In genomic region chr15:43749690-43750345, GRCh38 we compare ENCODE assay signal across 8 cellular contexts. TPM values are rescaled to one million over a fixed set of nuclear protein-coding genes. Genes with fewer than 3 reads are reported as not detected.
A peak's percentile ranks its signal among the peaks of the same experiment; 100 is the strongest.
DNase-seq lines count a peak whose midpoint lies in the region; ATAC-seq lines count a peak whose summit lies in the region.

No MANE protein-coding gene starts in this region.

- no peak overlapping the region for H3K4me2 ChIP-seq in mesenchymal stem cell (ENCODE audit: low read length, poor library complexity, severe bottlenecking)

- H3K27ac Mint-ChIP-seq in activated CD8-positive, alpha-beta T cell treated with anti-CD3 and anti-CD28 coated beads, Interleukin-2, amount 10 ng/mL, durations not matched to agents 7 days and 5 days: peak overlapping the region; percentile 93

- WGBS in mesenchymal stem cell: 94% methylated on average over 11 of the region's 12 CpGs

- CTCF ChIA-PET in activated CD8-positive, alpha-beta T cell treated with anti-CD3 and anti-CD28 coated beads, Interleukin-2, amount 10 ng/mL, durations not matched to agents 7 days and 5 days (lab: Charles Lee): interaction anchor here (1.4 kb wide), 1 partner anchor 27 kb away, joined by 8 read pairs; the partner anchor contains the start of gene ELL3

- no peak overlapping the region for H2BK12ac ChIP-seq in mesenchymal stem cell (ENCODE audit: low read length in 2 of 2)

- H3K79me1 ChIP-seq in mesenchymal stem cell (replicated peaks; ENCODE audit: low read length, poor library complexity, severe bottlenecking): peaks cover 2% of the 10 kb centered on the region

- peak overlapping the region; percentile 74 for H3K4me3 Mint-ChIP-seq in activated CD8-positive, alpha-beta T cell treated with anti-CD3 and anti-CD28 coated beads, Interleukin-2, amount 10 ng/mL, durations not matched to agents 7 days and 5 days

- H3K27me3 Mint-ChIP-seq in activated CD8-positive, alpha-beta T cell treated with anti-CD3 and anti-CD28 coated beads, Interleukin-2, amount 10 ng/mL, durations not matched to agents 7 days and 5 days (ENCODE audit: low read depth): no peaks in the 10 kb centered on the region

- H3K36me3 ChIP-seq in mesenchymal stem cell (ENCODE audit: control insufficient read depth in 1 of 2, insufficient read depth in 2 of 2, low read depth in 1 of 2, low read length in 2 of 2): peaks cover 6 to 30% of the 10 kb centered on the region in 2 experiments

- H3K4me1 Mint-ChIP-seq in activated CD8-positive, alpha-beta T cell treated with anti-CD3 and anti-CD28 coated beads, Interleukin-2, amount 10 ng/mL, durations not matched to agents 7 days and 5 days (ENCODE audit: low read depth): peaks cover 40% of the 10 kb centered on the region

- peaks cover 47% of the 10 kb centered on the region for H3K36me3 Mint-ChIP-seq in activated CD8-positive, alpha-beta T cell treated with anti-CD3 and anti-CD28 coated beads, Interleukin-2, amount 10 ng/mL, durations not matched to agents 7 days and 5 days (ENCODE audit: low read depth)

- POLR2A ChIA-PET in activated CD8-positive, alpha-beta T cell treated with anti-CD3 and anti-CD28 coated beads, Interleukin-2, amount 10 ng/mL, durations not matched to agents 7 days and 5 days (lab: Charles Lee): interaction anchor here (0.6 to 2.1 kb wide), 5 partner anchors 27 to 711 kb away, joined by 3 to 11 read pairs (median 4); partner anchors contain the start of genes ELL3 and MFAP1

- peaks cover 11% of the 10 kb centered on the region for H3K4me1 ChIP-seq in mesenchymal stem cell (ENCODE audit: control insufficient read depth, insufficient read depth, low read depth, low read length)

- H2AK5ac ChIP-seq in mesenchymal stem cell (ENCODE audit: low read length, severe bottlenecking): no peak overlapping the region

- peak overlapping the region in 1 of 2 experiments; percentile 64 for H3K4me3 ChIP-seq in mesenchymal stem cell (ENCODE audit: insufficient read depth in 1 of 2, low read depth in 1 of 2, low read length in 2 of 2)

- H4K91ac ChIP-seq in mesenchymal stem cell (ENCODE audit: low read length): no peak overlapping the region

- peak overlapping the region; percentile 69 for H3K9ac ChIP-seq in mesenchymal stem cell (ENCODE audit: low read length)

- ATAC-seq in GM18517 (IDR thresholded peaks at IDR 0.05; ENCODE audit: unreplicated experiment) (peak; percentile 66), HG02981 (IDR thresholded peaks at IDR 0.05; ENCODE audit: unreplicated experiment) (peak; percentile 38), HG02870 (IDR thresholded peaks at IDR 0.05; ENCODE audit: unreplicated experiment) (no peak)
- peak; percentile 45 for ATAC-seq in activated CD8-positive, alpha-beta T cell treated with anti-CD3 and anti-CD28 coated beads, Interleukin-2, amount 10 ng/mL, durations not matched to agents 7 days and 5 days

- H2BK120ac ChIP-seq in mesenchymal stem cell (ENCODE audit: low read depth, low read length): no peak overlapping the region

- H3K9me3 Mint-ChIP-seq in activated CD8-positive, alpha-beta T cell treated with anti-CD3 and anti-CD28 coated beads, Interleukin-2, amount 10 ng/mL, durations not matched to agents 7 days and 5 days (ENCODE audit: insufficient read depth): no peaks in the 10 kb centered on the region

- H3K4ac ChIP-seq in mesenchymal stem cell (ENCODE audit: low read depth in 1 of 2, low read length in 2 of 2): no peak overlapping the region

- no peak overlapping the region for H2BK15ac ChIP-seq in mesenchymal stem cell (ENCODE audit: low read depth, poor library complexity, severe bottlenecking)

- no peaks in the 10 kb centered on the region for H3K9me3 ChIP-seq in mesenchymal stem cell (ENCODE audit: control insufficient read depth, low read length)

- no peak overlapping the region for H4K8ac ChIP-seq in mesenchymal stem cell (ENCODE audit: low read length)

- H3K14ac ChIP-seq in mesenchymal stem cell (ENCODE audit: low read length in 2 of 2): no peak overlapping the region

- H2AFZ ChIP-seq in mesenchymal stem cell (ENCODE audit: low read depth, low read length): no peak overlapping the region

- peak; percentile 71 for DNase-seq in activated CD8-positive, alpha-beta T cell treated with anti-CD3 and anti-CD28 coated beads, Interleukin-2, amount 10 ng/mL, durations not matched to agents 7 days and 5 days
- DNase-seq in mesenchymal stem cell (peak; percentile 57), T1000 (lab: John Stamatoyannopoulos, UW) (no peak), cerebellar cortex (ENCODE audit: low spot score) (no peak), NCI-H146 treated with DMSO at 0.1 percent for 48 hours (lab: John Stamatoyannopoulos, UW; ENCODE audit: unreplicated experiment) (no peak)

- no peak overlapping the region for H2BK5ac ChIP-seq in mesenchymal stem cell (ENCODE audit: low read depth, low read length, poor library complexity, severe bottlenecking)

- H3K23ac ChIP-seq in mesenchymal stem cell (ENCODE audit: low read length in 2 of 2): no peak overlapping the region

- no peak overlapping the region for H3K18ac ChIP-seq in mesenchymal stem cell (ENCODE audit: low read depth in 1 of 2, low read length in 2 of 2)

- no peak overlapping the region for H3K27ac ChIP-seq in mesenchymal stem cell (ENCODE audit: low read length, poor library complexity, severe bottlenecking)

- no peaks in the 10 kb centered on the region for H3K27me3 ChIP-seq in mesenchymal stem cell (ENCODE audit: control insufficient read depth in 1 of 2, insufficient read depth in 1 of 2, low read length in 2 of 2)

RNA-seq across cellular contexts. Expression of gene PDIA3, which starts 3.6 kb away (rescaled TPM):
- total RNA-seq in activated CD8-positive, alpha-beta T cell treated with anti-CD3 and anti-CD28 coated beads, Interleukin-2, amount 10 ng/mL, durations not matched to agents 7 days and 5 days: 100 to 1,000 TPM; 306 to 313 TPM
- 591 TPM for polyA plus RNA-seq in mesenchymal stem cell (2013, experiment 1 of 2)
- 598 TPM for polyA plus RNA-seq in mesenchymal stem cell (2013, experiment 2 of 2)

RNA-seq across cellular contexts. Expression of gene ELL3, which starts 26.9 kb away (rescaled TPM):
- total RNA-seq in activated CD8-positive, alpha-beta T cell treated with anti-CD3 and anti-CD28 coated beads, Interleukin-2, amount 10 ng/mL, durations not matched to agents 7 days and 5 days: 1 to 10 TPM; 3.1 to 4.4 TPM
- polyA plus RNA-seq in mesenchymal stem cell (2013, experiment 1 of 2): 1.5 TPM
- polyA plus RNA-seq in mesenchymal stem cell (2013, experiment 2 of 2): 1.5 TPM

RNA-seq across cellular contexts. Expression of gene SERF2, which starts 42.3 kb away (rescaled TPM):
- total RNA-seq in activated CD8-positive, alpha-beta T cell treated with anti-CD3 and anti-CD28 coated beads, Interleukin-2, amount 10 ng/mL, durations not matched to agents 7 days and 5 days: 1,000 to 10,000 TPM; 1,025 to 1,042 TPM
- 2,625 TPM for polyA plus RNA-seq in mesenchymal stem cell (2013, experiment 1 of 2)
- polyA plus RNA-seq in mesenchymal stem cell (2013, experiment 2 of 2): 2,565 TPM

RNA-seq across cellular contexts. Expression of gene SERINC4, which starts 50.2 kb away (rescaled TPM):
- under 1 TPM; 0.21 to 0.39 TPM for total RNA-seq in activated CD8-positive, alpha-beta T cell treated with anti-CD3 and anti-CD28 coated beads, Interleukin-2, amount 10 ng/mL, durations not matched to agents 7 days and 5 days
- not detected for polyA plus RNA-seq in mesenchymal stem cell (2013, experiment 1 of 2)
- not detected for polyA plus RNA-seq in mesenchymal stem cell (2013, experiment 2 of 2)

RNA-seq across cellular contexts. Expression of gene HYPK, which starts 50.6 kb away (rescaled TPM):
- total RNA-seq in activated CD8-positive, alpha-beta T cell treated with anti-CD3 and anti-CD28 coated beads, Interleukin-2, amount 10 ng/mL, durations not matched to agents 7 days and 5 days: 10 to 100 TPM; 15.8 to 19.9 TPM
- polyA plus RNA-seq in mesenchymal stem cell (2013, experiment 1 of 2): 135 TPM
- 134 TPM for polyA plus RNA-seq in mesenchymal stem cell (2013, experiment 2 of 2)

Comparison
In these comparisons a context has a peak if more than half of its experiments do, and no peak if none do; other contexts are left out.
1. DNase-seq: peak in activated CD8-positive, alpha-beta T cell treated with anti-CD3 and anti-CD28 coated beads, Interleukin-2, amount 10 ng/mL, durations not matched to agents 7 days and 5 days (single experiment) and mesenchymal stem cell (single experiment); none in T1000 (single experiment), cerebellar cortex (single experiment) and NCI-H146 treated with DMSO at 0.1 percent for 48 hours (single experiment).